10 cellular contexts compared by ENCODE assay signal in genomic region chr6:11194399-11195274, GRCh38. TPM values are rescaled to one million over a fixed set of nuclear protein-coding genes. Genes with fewer than 3 reads are reported as not detected.
DNase-seq lines count a peak whose midpoint lies in the region; ATAC-seq and TF ChIP-seq lines count a peak whose summit lies in the region.
"Had no signal": no experiment of that assay in that cellular context is flagged by ENCODE, and none has a peak within 500 bp of the region (broad histone marks: within the 10 kb centered on the region; RNA-seq: fewer than 3 reads in every experiment).

No MANE protein-coding gene starts in this region.

- peak; percentile 68 for DNase-seq in AG10803 (ENCODE audit: low read depth)
- DNase-seq in amniotic epithelial cell (ENCODE audit: low read depth), result peak; percentile 85
- DNase-seq in omental fat pad (ENCODE audit: low spot score), result no peak
- no peak for DNase-seq in NCI-H1105 (lab: John Stamatoyannopoulos, UW)
- DNase-seq: foreskin keratinocyte, MV-4-11 had no signal

- 56 to 62% methylated on average over 10 to 12 of the region's 12 CpGs for WGBS in gastroesophageal sphincter (ENCODE audit: low coverage in 1 of 2), 2 donors

- peaks cover 0 to 35% of the 10 kb centered on the region in 2 donors for H3K36me3 ChIP-seq in gastroesophageal sphincter

- ATAC-seq in gastroesophageal sphincter (peak; percentile 71), omental fat pad (ENCODE audit: low FRiP score) (peak; percentile 79), GM19455 (IDR thresholded peaks at IDR 0.05; ENCODE audit: unreplicated experiment) (no peak), GM21619 (IDR thresholded peaks at IDR 0.05; ENCODE audit: unreplicated experiment) (no peak), GM21825 (IDR thresholded peaks at IDR 0.05; ENCODE audit: unreplicated experiment) (no peak)
- ATAC-seq: foreskin keratinocyte had no signal

- TF ChIP-seq POLR2A in gastroesophageal sphincter (IDR thresholded peaks at IDR 0.05), result no peak

- no peaks in the 10 kb centered on the region for H3K27me3 ChIP-seq in gastroesophageal sphincter
- H3K27me3 ChIP-seq: foreskin keratinocyte had no signal

- H3K4me1 ChIP-seq in gastroesophageal sphincter, result peaks cover 0 to 33% (median 12%) of the 10 kb centered on the region in 3 donors
- H3K4me1 ChIP-seq: foreskin keratinocyte had no signal

- no peak for TF ChIP-seq EP300 in gastroesophageal sphincter (IDR thresholded peaks at IDR 0.05)

- peak overlapping the region in 3 of 4 donors; percentile 39 to 69 (median 62) for H3K27ac ChIP-seq in gastroesophageal sphincter
- H3K27ac ChIP-seq: foreskin keratinocyte had no signal

- no peaks in the 10 kb centered on the region for H3K9me3 ChIP-seq in gastroesophageal sphincter

- peak; percentile 21 for TF ChIP-seq CTCF in AG10803 (conservative IDR thresholded peaks at IDR 0.05; ENCODE audit: low read length)
- peak in 1 of 4 experiments; percentile 11 for TF ChIP-seq CTCF in gastroesophageal sphincter (IDR thresholded peaks at IDR 0.05)
- no peak for TF ChIP-seq CTCF in omental fat pad (IDR thresholded peaks at IDR 0.05)

- H3K4me3 ChIP-seq in AG10803 (ENCODE audit: low read length), result no peak overlapping the region
- H3K4me3 ChIP-seq in gastroesophageal sphincter, result no peak overlapping the region

RNA-seq across cellular contexts. Expression of gene NEDD9, which starts 37.8 kb away (rescaled TPM):
- total RNA-seq in gastroesophageal sphincter, result 10 to 100 TPM; 13.1 to 42.7 (median 26.7) TPM
- 100 to 1,000 TPM in 2 of 4 donors, 10 to 100 TPM in 2; 77.2 to 196 (median 106) TPM for total RNA-seq in omental fat pad

Comparison
In these comparisons a context has a peak if more than half of its experiments do, and no peak if none do; other contexts are left out.
1. DNase-seq: peak in AG10803 (single experiment) and amniotic epithelial cell (single experiment); none in omental fat pad (single experiment) and NCI-H1105 (single experiment).
2. ATAC-seq: peak in gastroesophageal sphincter (single experiment) and omental fat pad (single experiment); none in GM19455 (single experiment), GM21619 (single experiment) and GM21825 (single experiment).